ENCODE assay signal across 8 cellular contexts in the genomic region with DNA sequence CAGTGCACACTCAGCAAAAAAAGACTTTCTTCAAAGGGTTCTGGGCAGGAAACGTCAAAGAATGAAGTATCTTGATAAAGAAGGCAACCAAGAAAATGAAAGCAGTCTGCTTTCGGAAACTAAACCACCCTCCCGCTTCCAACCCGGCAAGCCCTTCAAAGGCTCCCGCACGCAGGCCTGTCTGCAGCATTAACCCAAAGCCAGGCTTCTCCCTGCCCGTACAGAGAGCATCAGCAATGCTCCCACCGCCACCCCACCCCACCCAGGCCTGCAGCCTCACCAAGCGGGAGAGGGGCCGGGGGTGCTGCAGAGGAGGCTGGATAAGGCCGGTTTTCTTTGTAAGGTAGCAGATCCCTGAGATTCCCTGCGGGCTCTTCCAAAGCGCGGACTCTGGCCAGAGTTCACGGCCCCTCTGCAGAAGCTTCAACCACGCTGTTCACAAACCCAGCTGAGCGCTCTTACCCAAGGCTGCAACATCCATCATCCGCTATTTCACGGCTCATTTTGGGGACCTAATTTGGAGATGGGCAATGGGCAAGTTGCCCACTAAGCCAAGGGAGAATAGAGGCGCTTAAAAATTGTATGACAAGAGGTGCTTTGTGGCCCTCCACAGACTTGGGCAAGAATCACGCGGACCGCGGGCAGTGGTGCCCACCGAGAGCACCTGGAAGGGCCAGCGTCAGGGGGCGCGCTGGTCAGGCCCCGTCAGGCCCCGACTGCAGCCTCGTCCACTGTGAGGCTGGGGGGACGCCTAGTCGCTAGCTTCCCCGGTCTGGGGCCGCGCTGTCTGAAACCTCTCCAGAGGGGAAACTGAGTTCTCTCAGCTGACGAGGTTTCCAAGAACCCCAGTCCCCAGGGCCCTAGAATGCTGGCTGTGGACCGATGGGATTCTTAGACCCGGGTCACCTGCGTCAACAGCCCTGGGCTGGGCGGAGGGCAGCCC.
DNase-seq lines count a peak whose midpoint lies in the region; ATAC-seq and TF ChIP-seq lines count a peak whose summit lies in the region.

No MANE protein-coding gene starts in this region.

- H3K9me3 ChIP-seq in OCI-LY3 (ENCODE audit: insufficient read depth, low read length) (no peaks in the 10 kb centered on the region), smooth muscle cell (replicated peaks; ENCODE audit: low read depth) (no peaks in the 10 kb centered on the region)

- H3K9ac ChIP-seq in OCI-LY3 (ENCODE audit: low read length) (peak overlapping the region; percentile 59; the same call in 1 of the 2 replicates), smooth muscle cell (ENCODE audit: low read depth) (no peak overlapping the region)

- ATAC-seq in GM18868 (IDR thresholded peaks at IDR 0.05; ENCODE audit: unreplicated experiment) (peak; percentile 54), HG02840 (IDR thresholded peaks at IDR 0.05; ENCODE audit: low FRiP score, unreplicated experiment) (no peak)
- peak; percentile 76 to 78 for ATAC-seq in activated naive CD4-positive, alpha-beta T cell treated with anti-CD3 and anti-CD28 coated beads, Interleukin-2, amount 50 U/mL, for 72 hours

- no peaks in the 10 kb centered on the region for H3K79me2 ChIP-seq in OCI-LY3 (ENCODE audit: low read length)
- H3K79me2 ChIP-seq in smooth muscle cell (ENCODE audit: low read depth) = no peaks in the 10 kb centered on the region

- H3K36me3 ChIP-seq in OCI-LY3 (replicated peaks; ENCODE audit: low read depth, low read length) = no peaks in the 10 kb centered on the region
- H3K36me3 ChIP-seq in smooth muscle cell (ENCODE audit: low read depth) = no peaks in the 10 kb centered on the region

- no peak overlapping the region for H2AFZ ChIP-seq in OCI-LY3 (ENCODE audit: low read depth, low read length)
- H2AFZ ChIP-seq in smooth muscle cell (ENCODE audit: low read depth) = peak overlapping the region; percentile 54

- TF ChIP-seq CTCF in OCI-LY3 (IDR thresholded peaks at IDR 0.05; ENCODE audit: low read depth, low read length) = no peak
- TF ChIP-seq CTCF in smooth muscle cell (IDR thresholded peaks at IDR 0.05; ENCODE audit: borderline replicate concordance, insufficient read depth, poor library complexity, severe bottlenecking) = no peak

- CTCF ChIA-PET in HEK293T (lab: Yijun Ruan, JAX) = no interaction called here

- H3K4me2 ChIP-seq in OCI-LY3 (ENCODE audit: low read length) (peak overlapping the region; percentile 73), smooth muscle cell (peak overlapping the region; percentile 51)

- no peaks in the 10 kb centered on the region for H3F3A ChIP-seq in smooth muscle cell (ENCODE audit: low read depth)

- peak in 1 of 2 donors; percentile 40 for DNase-seq in activated naive CD4-positive, alpha-beta T cell treated with anti-CD3 and anti-CD28 coated beads, Interleukin-2, amount 50 U/mL, for 72 hours (ENCODE audit: low spot score in 2 of 2)
- DNase-seq in smooth muscle cell (lab: John Stamatoyannopoulos, UW; ENCODE audit: unreplicated experiment) = no peak
- no peak for DNase-seq in MV-4-11 (lab: John Stamatoyannopoulos, UW)
- DNase-seq in HEK293T (ENCODE audit: extremely low spot score) = no peak
- DNase-seq in NCI-H446 treated with DMSO at 0.1 percent for 48 hours (lab: John Stamatoyannopoulos, UW) = no peak

- peaks cover 46% of the 10 kb centered on the region for H3K4me1 ChIP-seq in OCI-LY3 (ENCODE audit: low read length)
- H3K4me1 ChIP-seq in smooth muscle cell (ENCODE audit: low read depth) = no peaks in the 10 kb centered on the region

- no peaks in the 10 kb centered on the region; the same call in 1 of the 2 replicates for H3K27me3 ChIP-seq in OCI-LY3 (ENCODE audit: low read depth, low read length)
- no peaks in the 10 kb centered on the region for H3K27me3 ChIP-seq in smooth muscle cell (ENCODE audit: low read depth)

- POLR2A ChIA-PET in HEK293T (lab: Yijun Ruan, JAX) = no interaction called here

- H4K20me1 ChIP-seq in OCI-LY3 (ENCODE audit: insufficient read depth, low read length) = no peaks in the 10 kb centered on the region
- no peaks in the 10 kb centered on the region for H4K20me1 ChIP-seq in smooth muscle cell (ENCODE audit: low read depth)

- H3K36me3 Mint-ChIP-seq in activated naive CD4-positive, alpha-beta T cell treated with anti-CD3 and anti-CD28 coated beads, Interleukin-2, amount 50 U/mL, for 72 hours = no peaks in the 10 kb centered on the region

- peaks cover 0 to 3% of the 10 kb centered on the region in 2 donors for H3K9me3 Mint-ChIP-seq in activated naive CD4-positive, alpha-beta T cell treated with anti-CD3 and anti-CD28 coated beads, Interleukin-2, amount 50 U/mL, for 72 hours

- 85% methylated on average over 41 of the region's 41 CpGs for WGBS in smooth muscle cell (ENCODE audit: low lambda C conversion rate)

- H3K4me3 ChIP-seq in OCI-LY3 (ENCODE audit: low read length) = peak overlapping the region; percentile 80
- H3K4me3 ChIP-seq in smooth muscle cell = no peak overlapping the region

- peak overlapping the region in 1 of 2 donors; percentile 34 for H3K27ac Mint-ChIP-seq in activated naive CD4-positive, alpha-beta T cell treated with anti-CD3 and anti-CD28 coated beads, Interleukin-2, amount 50 U/mL, for 72 hours

- H3K27ac ChIP-seq in OCI-LY3 (ENCODE audit: low read length) (no peak overlapping the region), smooth muscle cell (ENCODE audit: low read depth) (no peak overlapping the region)

TF ChIP-seq in HEK293T, 16 proteins besides CTCF, POLR2A, EP300 and RAD21:
- no peak for TF ChIP-seq SUZ12 (IDR thresholded peaks at IDR 0.05)
- no peak for TF ChIP-seq ZNF384 (IDR thresholded peaks at IDR 0.05)
- TF ChIP-seq HDGF (IDR thresholded peaks at IDR 0.05; ENCODE audit: borderline replicate concordance) = no peak
- no peak for TF ChIP-seq SP1 (IDR thresholded peaks at IDR 0.05)
- no peak for TF ChIP-seq TARDBP (IDR thresholded peaks at IDR 0.05)
- TF ChIP-seq, protein P1, sequence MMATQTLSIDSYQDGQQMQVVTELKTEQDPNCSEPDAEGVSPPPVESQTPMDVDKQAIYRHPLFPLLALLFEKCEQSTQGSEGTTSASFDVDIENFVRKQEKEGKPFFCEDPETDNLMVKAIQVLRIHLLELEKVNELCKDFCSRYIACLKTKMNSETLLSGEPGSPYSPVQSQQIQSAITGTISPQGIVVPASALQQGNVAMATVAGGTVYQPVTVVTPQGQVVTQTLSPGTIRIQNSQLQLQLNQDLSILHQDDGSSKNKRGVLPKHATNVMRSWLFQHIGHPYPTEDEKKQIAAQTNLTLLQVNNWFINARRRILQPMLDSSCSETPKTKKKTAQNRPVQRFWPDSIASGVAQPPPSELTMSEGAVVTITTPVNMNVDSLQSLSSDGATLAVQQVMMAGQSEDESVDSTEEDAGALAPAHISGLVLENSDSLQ (IDR thresholded peaks at IDR 0.05) = no peak
